In the genomic region with DNA sequence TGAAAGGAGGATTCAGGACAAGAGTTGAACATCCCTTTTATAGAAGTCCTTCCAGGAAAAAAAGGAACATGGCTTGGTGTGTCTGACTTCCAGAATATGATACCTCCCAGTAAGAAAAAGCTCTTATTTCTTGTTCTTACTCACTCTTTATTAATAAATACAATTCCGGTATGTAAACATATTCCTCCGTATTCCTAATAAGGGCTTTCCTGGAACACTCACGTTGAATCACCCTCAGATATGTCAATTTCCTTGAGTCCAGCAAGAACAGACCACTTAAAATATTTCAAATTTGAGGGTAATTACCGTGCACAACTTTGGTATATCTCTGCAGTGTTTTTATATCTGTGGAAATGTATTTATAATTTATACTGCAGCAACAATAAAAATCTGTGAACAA, we compare ENCODE assay signal across 13 cellular contexts.
"Had no signal": no experiment of that assay in that cellular context is flagged by ENCODE, and none has a peak within 500 bp of the region (broad histone marks: within the 10 kb centered on the region; RNA-seq: fewer than 3 reads in every experiment).

No MANE protein-coding gene starts in this region.

- H3K4me2 ChIP-seq: smooth muscle cell had no signal

- H3K27me3 ChIP-seq: cardiac muscle cell, suprapubic skin had no signal

- DNase-seq: activated CD4-positive, alpha-beta T cell treated with anti-CD3 and anti-CD28 coated beads, Interleukin-2, amount 10 ng/mL, durations not matched to agents 7 days and 5 days; activated naive CD4-positive, alpha-beta T cell; aorta; foreskin melanocyte; immature natural killer cell; nephron progenitor cell; right cardiac atrium; stimulated activated CD4-positive, alpha-beta T cell treated with anti-CD3 and anti-CD28 coated beads, Interleukin-4, amount 100 ng/mL, for 4 hours; stimulated activated CD8-positive, alpha-beta memory T cell treated with anti-CD3 and anti-CD28 coated beads, Interleukin-4, amount 100 ng/mL, for 48 hours had no signal

- ATAC-seq: right cardiac atrium had no signal

- H3K27ac ChIP-seq: cardiac muscle cell, prostate gland, suprapubic skin had no signal

- H3K4me3 ChIP-seq: cardiac muscle cell, prostate gland, smooth muscle cell, suprapubic skin had no signal

- H3K4me1 ChIP-seq: prostate gland, suprapubic skin had no signal

- H3K36me3 ChIP-seq: cardiac muscle cell, prostate gland, suprapubic skin had no signal

- H3K9me3 ChIP-seq: prostate gland had no signal
